In genomic region chr22:37711490-37711889, GRCh38 we compare ENCODE assay signal across 26 cellular contexts. TPM values are rescaled to one million over a fixed set of nuclear protein-coding genes. Genes with fewer than 3 reads are reported as not detected.
DNase-seq lines count a peak whose midpoint lies in the region; ATAC-seq, FAIRE-seq and TF ChIP-seq lines count a peak whose summit lies in the region.
"Had no signal": no experiment of that assay in that cellular context is flagged by ENCODE, and none has a peak within 500 bp of the region (broad histone marks: within the 10 kb centered on the region; RNA-seq: fewer than 3 reads in every experiment).

No MANE protein-coding gene starts in this region.

- no peak for TF ChIP-seq EP300 in K562 (IDR thresholded peaks at IDR 0.05; ENCODE audit: low read length)

- H3K9ac ChIP-seq in K562 (ENCODE audit: insufficient read depth in 1 of 2, low read depth in 2 of 2, low read length in 2 of 2) (no peak overlapping the region), trophoblast cell (ENCODE audit: low read length) (no peak overlapping the region)
- H3K9ac ChIP-seq: BLaER1 treated with 17β-estradiol and CSF1 and Interleukin-3, amounts not matched to agents 10 nM and 100 nM had no signal

- H3K4me2 ChIP-seq in PC-9 (peak overlapping the region; percentile 71), K562 (ENCODE audit: insufficient read depth, low read length) (no peak overlapping the region), trophoblast cell (ENCODE audit: low read length) (no peak overlapping the region)
- H3K4me2 ChIP-seq: A549; BLaER1 treated with 17β-estradiol and CSF1 and Interleukin-3, amounts not matched to agents 10 nM and 100 nM had no signal

- BruUV-seq in PC-9 (replicated peaks; lab: Mats Ljungman, UMichigan): no TSS peak
- no TSS peak for BruUV-seq in K562 (replicated peaks; lab: Mats Ljungman, UMichigan)

- H3K9me2 ChIP-seq in PC-9 (ENCODE audit: insufficient read depth): no peaks in the 10 kb centered on the region

- H3K27ac ChIP-seq in PC-9: no peak overlapping the region
- no peak overlapping the region for H3K27ac ChIP-seq in K562 (ENCODE audit: extremely low read depth, low read depth, low read length)
- H3K27ac ChIP-seq in trophoblast cell (ENCODE audit: low read depth, low read length): no peak overlapping the region
- H3K27ac ChIP-seq: 22Rv1; A549; BLaER1 treated with 17β-estradiol and CSF1 and Interleukin-3, amounts not matched to agents 10 nM and 100 nM; C4-2B had no signal

- peaks cover 18% of the 10 kb centered on the region for H3F3A ChIP-seq in PC-9 (ENCODE audit: insufficient read depth, low read depth)

- no peak overlapping the region for H3K23ac ChIP-seq in trophoblast cell (ENCODE audit: low read length)

- no peaks in the 10 kb centered on the region for H3K9me3 ChIP-seq in PC-9 (ENCODE audit: insufficient read depth, low read depth)
- no peaks in the 10 kb centered on the region for H3K9me3 ChIP-seq in K562 (replicated peaks; ENCODE audit: control insufficient read depth, insufficient read depth, low read depth, low read length)
- peaks cover 6% of the 10 kb centered on the region for H3K9me3 ChIP-seq in trophoblast cell (ENCODE audit: insufficient read depth, low read depth, low read length)
- H3K9me3 ChIP-seq: A549; BLaER1 treated with 17β-estradiol and CSF1 and Interleukin-3, amounts not matched to agents 10 nM and 100 nM had no signal

- no peaks in the 10 kb centered on the region for H3K79me1 ChIP-seq in trophoblast cell (ENCODE audit: low read length)

- no peak overlapping the region for H2BK5ac ChIP-seq in trophoblast cell (ENCODE audit: low read depth, low read length, poor library complexity)

- H3K18ac ChIP-seq in trophoblast cell (ENCODE audit: low read length): no peak overlapping the region

- TF ChIP-seq CTCF in PC-9 (conservative IDR thresholded peaks at IDR 0.05): no peak
- TF ChIP-seq CTCF in K562 (IDR thresholded peaks at IDR 0.05 in 2 of 3, conservative IDR thresholded peaks at IDR 0.05 in 1 of 3; ENCODE audit: insufficient read depth in 2 of 3, low read depth in 1 of 3, low read length in 3 of 3): no peak

- no peak overlapping the region for H2AK5ac ChIP-seq in trophoblast cell (ENCODE audit: low read length)

- no peak overlapping the region for H3K4ac ChIP-seq in trophoblast cell (ENCODE audit: low read depth, low read length)

- no peak overlapping the region for H2AFZ ChIP-seq in PC-9
- no peak overlapping the region for H2AFZ ChIP-seq in K562 (ENCODE audit: low read depth, low read length)
- H2AFZ ChIP-seq in trophoblast cell (ENCODE audit: insufficient read depth, low read length, poor library complexity): no peak overlapping the region

- no peaks in the 10 kb centered on the region for H3K9me1 ChIP-seq in K562 (ENCODE audit: control insufficient read depth, insufficient read depth, low read length)

- no peak for FAIRE-seq in K562 (lab: Jason Lieb, UNC)
- FAIRE-seq: A549, GM12878, GM12892, GM18507 had no signal

- H3K79me2 ChIP-seq in PC-9 (ENCODE audit: low read depth) (no peaks in the 10 kb centered on the region), K562 (ENCODE audit: control insufficient read depth, insufficient read depth, low read length) (no peaks in the 10 kb centered on the region), trophoblast cell (ENCODE audit: control insufficient read depth, insufficient read depth, low read length, poor library complexity) (no peaks in the 10 kb centered on the region)

- DNase-seq in COLO829 (ENCODE audit: low spot score) (peak; percentile 87), PC-9 (no peak), K562 (ENCODE audit: extremely low read depth in 1 of 4, low spot score in 3 of 4) (no peak), epidermal melanocyte (ENCODE audit: insufficient read length, low spot score) (peak; percentile 51), trophoblast cell (no peak), kidney tubule cell (ENCODE audit: low spot score) (no peak)
- DNase-seq: AML-193; CD4-positive, alpha-beta T cell; CD8-positive, alpha-beta T cell; COR-L47; DMS 273 treated with DMSO at 0.1 percent for 48 hours; DMS153; DMS53; DMS79; DND-41; EL; GDM1 had no signal

- in situ Hi-C loops in K562 (cut with MboI): no loop called here

- H2BK12ac ChIP-seq in trophoblast cell (ENCODE audit: low read length): no peak overlapping the region

- H4K8ac ChIP-seq in trophoblast cell (ENCODE audit: low read depth, low read length): no peak overlapping the region

- no peak overlapping the region for H2BK120ac ChIP-seq in trophoblast cell (ENCODE audit: insufficient read depth, low read length, poor library complexity)

- intact Hi-C loops in PC-9 (cut with micrococcal nuclease; ENCODE audit: unreplicated experiment) (no loop called here), K562 (cut with micrococcal nuclease) (no loop called here)

- no peak overlapping the region for H3K14ac ChIP-seq in trophoblast cell (ENCODE audit: low read length)

- H4K12ac ChIP-seq in trophoblast cell (ENCODE audit: low read depth, low read length): no peak overlapping the region

- H3K27me3 ChIP-seq in PC-9 (ENCODE audit: insufficient read depth, low read depth) (no peaks in the 10 kb centered on the region), K562 (ENCODE audit: control insufficient read depth in 2 of 2, insufficient read depth in 2 of 2, low read length in 2 of 2) (no peaks in the 10 kb centered on the region), trophoblast cell (ENCODE audit: insufficient read depth, low read length) (no peaks in the 10 kb centered on the region)
- H3K27me3 ChIP-seq: BLaER1 treated with 17β-estradiol and CSF1 and Interleukin-3, amounts not matched to agents 10 nM and 100 nM had no signal

- WGBS in K562 (ENCODE audit: insufficient coverage, low coverage, missing lambda C conversion rate): 12% methylated on average over 7 of the region's 10 CpGs
- WGBS in trophoblast cell (ENCODE audit: extremely low coverage, insufficient coverage, insufficient read length): no CpG with 5 or more reads among the region's 10 CpGs

- H3K36me3 ChIP-seq in PC-9 (ENCODE audit: low read depth): no peaks in the 10 kb centered on the region
- H3K36me3 ChIP-seq in K562 (ENCODE audit: control insufficient read depth, insufficient read depth, low read length): no peaks in the 10 kb centered on the region
- H3K36me3 ChIP-seq in trophoblast cell (ENCODE audit: control insufficient read depth in 1 of 2, insufficient read depth in 2 of 2, low read length in 2 of 2): no peaks in the 10 kb centered on the region

- no peak for ATAC-seq in K562
- ATAC-seq in HG02973 (IDR thresholded peaks at IDR 0.05; ENCODE audit: unreplicated experiment): no peak
- ATAC-seq in HG03196 (IDR thresholded peaks at IDR 0.05; ENCODE audit: unreplicated experiment): no peak
- ATAC-seq: A549; CD8-positive, alpha-beta T cell; GM12878 had no signal

- POLR2A ChIA-PET in PC-9 (lab: Charles Lee; ENCODE audit: unreplicated experiment): interaction anchor here (0.7 kb wide), 1 partner anchor 10 kb away, joined by 4 read pairs; no protein-coding TSS in a partner anchor
- POLR2A ChIA-PET in K562 (lab: Yijun Ruan, JAX): no interaction called here

- no peak for TF ChIP-seq POLR2A in K562 (conservative IDR thresholded peaks at IDR 0.05)

- H4K20me1 ChIP-seq in PC-9 (ENCODE audit: insufficient read depth) (no peaks in the 10 kb centered on the region), K562 (replicated peaks; ENCODE audit: control insufficient read depth, insufficient read depth, low read length) (no peaks in the 10 kb centered on the region)
- H4K20me1 ChIP-seq: BLaER1 treated with 17β-estradiol and CSF1 and Interleukin-3, amounts not matched to agents 10 nM and 100 nM had no signal

- no peak overlapping the region for H3K4me3 ChIP-seq in PC-9
- no peak overlapping the region for H3K4me3 ChIP-seq in K562
- H3K4me3 ChIP-seq in trophoblast cell (ENCODE audit: low read depth, low read length): no peak overlapping the region
- H3K4me3 ChIP-seq: A549; BLaER1 treated with 17β-estradiol and CSF1 and Interleukin-3, amounts not matched to agents 10 nM and 100 nM; GM12878 had no signal

- no peak overlapping the region for H4K91ac ChIP-seq in trophoblast cell (ENCODE audit: low read depth, low read length)

- CTCF ChIA-PET in PC-9 (lab: Charles Lee): interaction anchor here (0.6 kb wide), 1 partner anchor 60 kb away, joined by 7 read pairs; no protein-coding TSS in a partner anchor
- CTCF ChIA-PET in K562 (lab: Yijun Ruan, JAX; ENCODE audit: low intra/inter-chr PET ratio): no interaction called here

- no peak for TF ChIP-seq RAD21 in K562 (CRISPR knock-in tag; conservative IDR thresholded peaks at IDR 0.05 in 1 of 2, IDR thresholded peaks at IDR 0.05 in 1 of 2)

- H3K4me1 ChIP-seq in PC-9 (replicated peaks; ENCODE audit: insufficient read depth) (peaks cover 25% of the 10 kb centered on the region), K562 (replicated peaks in 1 of 2; ENCODE audit: control insufficient read depth in 2 of 2, insufficient read depth in 2 of 2, low read length in 2 of 2) (peaks cover 0 to 23% of the 10 kb centered on the region in 2 experiments; a peak in 2 of 5 replicates), trophoblast cell (ENCODE audit: control insufficient read depth in 1 of 2, insufficient read depth in 2 of 2, low read length in 2 of 2) (peaks cover 0 to 3% of the 10 kb centered on the region in 2 experiments)
- H3K4me1 ChIP-seq: A549 had no signal

RNA-seq across cellular contexts. Expression of gene TRIOBP, which starts 14.6 kb away (rescaled TPM):
- 170 and 172 TPM in 2 replicates for total RNA-seq in PC-9 (2021)
- 9.1 and 30.1 TPM in 2 replicates for total RNA-seq in K562 (2011; cell fraction: chromatin; rRNA removed; ENCODE audit: low replicate concordance)
- total RNA-seq in K562 (2011; cell fraction: nucleolus; rRNA removed): 16.3 and 16.6 TPM in 2 replicates
- total RNA-seq in K562 (2011; cell fraction: nucleoplasm; rRNA removed): 9.3 and 13.8 TPM in 2 replicates
- total RNA-seq in K562 (2014; rRNA removed): 9.4 and 11.9 TPM in 2 replicates
- 2.9 and 3.3 TPM in 2 replicates for total RNA-seq in K562 (2014; rRNA removed; fragmentation: Illumina TruSeq; extraction: Trizol)
- total RNA-seq in K562 (2015; rRNA removed; fragmentation: Illumina TruSeq; extraction: Trizol): 4.0 and 4.6 TPM in 2 replicates
- 9.9 and 11.0 TPM in 2 replicates for total RNA-seq in K562 (2021)
- polyA plus RNA-seq in K562 (2011; rRNA removed): 6.7 and 9.9 TPM in 2 replicates
- 6.9 and 10.9 TPM in 2 replicates for polyA plus RNA-seq in K562 (2011; cell fraction: cytosol; rRNA removed)
- polyA plus RNA-seq in K562 (2011; cell fraction: nucleus; rRNA removed): 18.4 and 22.5 TPM in 2 replicates
- 6.7 and 16.8 TPM in 2 replicates for polyA plus RNA-seq in K562 (2012)
- polyA plus RNA-seq in K562 (2014; fragmentation: Illumina TruSeq; extraction: Trizol): 5.5 and 6.6 TPM in 2 replicates
- under 1 TPM; 0.24 TPM for polyA plus RNA-seq in K562 (2014; fragmentation: Nextera tagmentation; extraction: Ambion mirVana)
- polyA plus RNA-seq in K562 (2014; rRNA removed): 13.2 and 13.8 TPM in 2 replicates
- polyA minus RNA-seq in K562 (2011; rRNA and poly(A)+ RNA removed): 7.9 and 10.8 TPM in 2 replicates
- polyA minus RNA-seq in K562 (2011; cell fraction: cytosol; rRNA and poly(A)+ RNA removed): 3.1 and 3.9 TPM in 2 replicates
- polyA minus RNA-seq in K562 (2011; cell fraction: nucleus; rRNA and poly(A)+ RNA removed): 5.8 and 8.2 TPM in 2 replicates
- polyA plus RNA-seq in trophoblast cell (2013): 47.7 and 49.4 TPM in 2 replicates

RNA-seq across cellular contexts. Expression of gene NOL12, which starts 25.3 kb away (rescaled TPM):
- total RNA-seq in PC-9 (2021) (42.1 and 44.3 TPM in 2 replicates), K562 (2014; rRNA removed) (40.9 and 42.2 TPM in 2 replicates), K562 (2014; rRNA removed; fragmentation: Illumina TruSeq; extraction: Trizol) (8.4 and 13.9 TPM in 2 replicates), K562 (2015; rRNA removed; fragmentation: Illumina TruSeq; extraction: Trizol) (29.1 and 33.7 TPM in 2 replicates), K562 (2021) (26.8 and 28.5 TPM in 2 replicates)
- total RNA-seq in K562 (2011; cell fraction: chromatin; rRNA removed; ENCODE audit: low replicate concordance): 24.1 and 61.4 TPM in 2 replicates
- total RNA-seq in K562 (2011; cell fraction: nucleolus; rRNA removed): 43.3 and 44.0 TPM in 2 replicates
- total RNA-seq in K562 (2011; cell fraction: nucleoplasm; rRNA removed): 30.8 and 31.2 TPM in 2 replicates
- polyA plus RNA-seq in K562 (2011; rRNA removed) (17.2 and 19.8 TPM in 2 replicates), K562 (2014; fragmentation: Illumina TruSeq; extraction: Trizol) (33.6 and 34.3 TPM in 2 replicates), K562 (2014; fragmentation: Nextera tagmentation; extraction: Ambion mirVana) (10 to 100 TPM in 1 of 2 experiments, 1 to 10 TPM in 1; 2.8 to 10.5 TPM), K562 (2014; rRNA removed) (40.8 and 41.4 TPM in 2 replicates)
- polyA plus RNA-seq in K562 (2011; cell fraction: cytosol; rRNA removed): 19.6 and 24.7 TPM in 2 replicates
- 38.3 and 48.3 TPM in 2 replicates for polyA plus RNA-seq in K562 (2011; cell fraction: nucleus; rRNA removed)
- 25.1 and 27.1 TPM in 2 replicates for polyA plus RNA-seq in K562 (2012)
- polyA minus RNA-seq in K562 (2011; rRNA and poly(A)+ RNA removed): 7.3 and 8.8 TPM in 2 replicates
- polyA minus RNA-seq in K562 (2011; cell fraction: cytosol; rRNA and poly(A)+ RNA removed): 8.7 and 12.7 TPM in 2 replicates
- polyA minus RNA-seq in K562 (2011; cell fraction: nucleus; rRNA and poly(A)+ RNA removed): 7.2 and 10.0 TPM in 2 replicates
- polyA plus RNA-seq in trophoblast cell (2013): 17.0 and 18.8 TPM in 2 replicates

RNA-seq across cellular contexts. Expression of gene LGALS1, which starts 36.1 kb away (rescaled TPM):
- 734 and 791 TPM in 2 replicates for total RNA-seq in PC-9 (2021)
- total RNA-seq in K562 (2011; cell fraction: chromatin; rRNA removed; ENCODE audit: low replicate concordance): 14.2 and 41.4 TPM in 2 replicates
- 152 and 183 TPM in 2 replicates for total RNA-seq in K562 (2011; cell fraction: nucleolus; rRNA removed)
- total RNA-seq in K562 (2011; cell fraction: nucleoplasm; rRNA removed): 99.6 and 131 TPM in 2 replicates
- 373 and 487 TPM in 2 replicates for total RNA-seq in K562 (2014; rRNA removed)
- 94.3 and 160 TPM in 2 replicates for total RNA-seq in K562 (2014; rRNA removed; fragmentation: Illumina TruSeq; extraction: Trizol)
- total RNA-seq in K562 (2015; rRNA removed; fragmentation: Illumina TruSeq; extraction: Trizol): 455 and 466 TPM in 2 replicates
- total RNA-seq in K562 (2021): 330 and 373 TPM in 2 replicates
- 800 and 995 TPM in 2 replicates for polyA plus RNA-seq in K562 (2011; rRNA removed)
- polyA plus RNA-seq in K562 (2011; cell fraction: cytosol; rRNA removed): 1,618 and 2,500 TPM in 2 replicates
- 492 and 635 TPM in 2 replicates for polyA plus RNA-seq in K562 (2011; cell fraction: nucleus; rRNA removed)
- polyA plus RNA-seq in K562 (2012): 1,292 and 1,616 TPM in 2 replicates
- polyA plus RNA-seq in K562 (2014; fragmentation: Illumina TruSeq; extraction: Trizol): 189 and 298 TPM in 2 replicates
- 100 to 1,000 TPM; 240 to 301 TPM for polyA plus RNA-seq in K562 (2014; fragmentation: Nextera tagmentation; extraction: Ambion mirVana)
- 474 and 680 TPM in 2 replicates for polyA plus RNA-seq in K562 (2014; rRNA removed)
- 187 and 354 TPM in 2 replicates for polyA minus RNA-seq in K562 (2011; rRNA and poly(A)+ RNA removed)
- 194 and 200 TPM in 2 replicates for polyA minus RNA-seq in K562 (2011; cell fraction: cytosol; rRNA and poly(A)+ RNA removed)
- polyA minus RNA-seq in K562 (2011; cell fraction: nucleus; rRNA and poly(A)+ RNA removed): 64.1 and 86.9 TPM in 2 replicates
- 6.6 and 7.0 TPM in 2 replicates for polyA plus RNA-seq in trophoblast cell (2013)

RNA-seq across cellular contexts. Expression of gene PDXP, which starts 53.0 kb away (rescaled TPM):
- 10.9 and 13.5 TPM in 2 replicates for total RNA-seq in PC-9 (2021)
- total RNA-seq in K562 (2011; cell fraction: chromatin; rRNA removed; ENCODE audit: low replicate concordance): 8.1 and 23.1 TPM in 2 replicates
- 20.8 and 21.3 TPM in 2 replicates for total RNA-seq in K562 (2011; cell fraction: nucleolus; rRNA removed)
- 19.4 and 21.3 TPM in 2 replicates for total RNA-seq in K562 (2011; cell fraction: nucleoplasm; rRNA removed)
- total RNA-seq in K562 (2014; rRNA removed): 38.8 and 55.8 TPM in 2 replicates
- 27.6 and 29.0 TPM in 2 replicates for total RNA-seq in K562 (2014; rRNA removed; fragmentation: Illumina TruSeq; extraction: Trizol)
- 30.9 and 32.5 TPM in 2 replicates for total RNA-seq in K562 (2015; rRNA removed; fragmentation: Illumina TruSeq; extraction: Trizol)
- total RNA-seq in K562 (2021): 47.5 and 50.0 TPM in 2 replicates
- polyA plus RNA-seq in K562 (2011; rRNA removed): 42.8 and 51.4 TPM in 2 replicates
- polyA plus RNA-seq in K562 (2011; cell fraction: cytosol; rRNA removed): 73.7 and 106 TPM in 2 replicates
- polyA plus RNA-seq in K562 (2011; cell fraction: nucleus; rRNA removed): 34.8 and 35.2 TPM in 2 replicates
- polyA plus RNA-seq in K562 (2012): 25.7 and 42.5 TPM in 2 replicates
- polyA plus RNA-seq in K562 (2014; fragmentation: Illumina TruSeq; extraction: Trizol): 54.2 and 62.3 TPM in 2 replicates
- polyA plus RNA-seq in K562 (2014; fragmentation: Nextera tagmentation; extraction: Ambion mirVana): 10 to 100 TPM in 1 of 2 experiments, 1 to 10 TPM in 1; 7.9 to 11.8 TPM
- polyA plus RNA-seq in K562 (2014; rRNA removed): 45.7 and 47.8 TPM in 2 replicates
- 21.5 and 27.1 TPM in 2 replicates for polyA minus RNA-seq in K562 (2011; rRNA and poly(A)+ RNA removed)
- 30.1 and 30.4 TPM in 2 replicates for polyA minus RNA-seq in K562 (2011; cell fraction: cytosol; rRNA and poly(A)+ RNA removed)
- polyA minus RNA-seq in K562 (2011; cell fraction: nucleus; rRNA and poly(A)+ RNA removed): 8.6 and 12.3 TPM in 2 replicates
- polyA plus RNA-seq in trophoblast cell (2013): 5.5 and 5.8 TPM in 2 replicates

Comparison
In these comparisons a context has a peak if more than half of its experiments do, and no peak if none do; other contexts are left out.
1. DNase-seq: peak in COLO829 (single experiment) and epidermal melanocyte (single experiment); none in PC-9 (0 of 2), K562 (0 of 4), trophoblast cell (0 of 2) and kidney tubule cell (single experiment).